ENCODE assay signal across 17 cellular contexts in the genomic region with DNA sequence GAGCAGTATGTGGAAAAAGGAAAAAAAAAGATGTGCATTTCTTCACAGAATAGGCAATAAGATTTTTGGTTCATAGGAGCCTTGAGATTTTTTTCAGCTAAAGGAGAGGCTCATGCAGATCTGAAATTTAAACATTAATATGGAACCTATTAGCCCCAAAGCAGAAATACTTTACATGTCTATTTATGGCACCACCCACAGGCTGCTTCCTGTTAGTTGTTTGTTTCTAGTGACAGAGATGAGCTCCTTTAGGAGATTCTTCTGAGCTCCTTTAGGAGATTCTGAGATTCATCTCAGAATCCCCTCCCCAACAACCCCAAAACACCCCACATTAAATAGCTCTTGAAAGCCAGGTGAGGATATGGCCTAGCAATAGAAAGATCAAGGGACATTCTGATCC. TPM values are rescaled to one million over a fixed set of nuclear protein-coding genes. Genes with fewer than 3 reads are reported as not detected.
DNase-seq lines count a peak whose midpoint lies in the region; ATAC-seq and TF ChIP-seq lines count a peak whose summit lies in the region.
"Had no signal": no experiment of that assay in that cellular context is flagged by ENCODE, and none has a peak within 500 bp of the region (broad histone marks: within the 10 kb centered on the region; RNA-seq: fewer than 3 reads in every experiment).

No MANE protein-coding gene starts in this region.

- no peaks in the 10 kb centered on the region for H3K9me3 ChIP-seq in suprapubic skin
- H3K9me3 ChIP-seq: right atrium auricular region had no signal

- TF ChIP-seq CTCF in GM13977 (IDR thresholded peaks at IDR 0.05; ENCODE audit: extremely low read depth, insufficient read depth, missing control alignments) (no peak), suprapubic skin (IDR thresholded peaks at IDR 0.05) (no peak)

- H3K4me1 ChIP-seq in suprapubic skin = no peaks in the 10 kb centered on the region
- H3K4me1 ChIP-seq: right atrium auricular region had no signal

- no peaks in the 10 kb centered on the region for H3K36me3 Mint-ChIP-seq in activated T-cell treated with anti-CD3 and anti-CD28 coated beads, Interleukin-2, amount 50 U/mL, for 4 hours (ENCODE audit: insufficient read depth)
- H3K36me3 Mint-ChIP-seq: type B pancreatic cell had no signal

- H3K4me3 ChIP-seq in suprapubic skin = no peak overlapping the region
- H3K4me3 ChIP-seq: lung, right atrium auricular region had no signal

- no peaks in the 10 kb centered on the region for H3K4me1 Mint-ChIP-seq in activated T-cell treated with anti-CD3 and anti-CD28 coated beads, Interleukin-2, amount 50 U/mL, for 4 hours (ENCODE audit: low read depth)
- H3K4me1 Mint-ChIP-seq: activated CD4-positive, alpha-beta memory T cell treated with anti-CD3 and anti-CD28 coated beads, Interleukin-2, amount 10 ng/mL, durations not matched to agents 7 days and 5 days had no signal

- ATAC-seq in GM21447 (IDR thresholded peaks at IDR 0.05; ENCODE audit: unreplicated experiment) (peak; percentile 69), HG03025 (IDR thresholded peaks at IDR 0.05; ENCODE audit: low FRiP score, unreplicated experiment) (peak; percentile 59)
- no peak for ATAC-seq in activated T-cell treated with anti-CD3 and anti-CD28 coated beads, Interleukin-2, amount 50 U/mL, for 4 hours

- no peak for TF ChIP-seq EP300 in suprapubic skin (IDR thresholded peaks at IDR 0.05)

- no peak overlapping the region for H3K4me3 Mint-ChIP-seq in activated T-cell treated with anti-CD3 and anti-CD28 coated beads, Interleukin-2, amount 50 U/mL, for 4 hours
- H3K4me3 Mint-ChIP-seq: activated CD4-positive, alpha-beta memory T cell treated with anti-CD3 and anti-CD28 coated beads, Interleukin-2, amount 10 ng/mL, durations not matched to agents 7 days and 5 days; neural crest cell; type B pancreatic cell had no signal

- DNase-seq in GM13977 (ENCODE audit: low spot score) (peak; percentile 29), OCI-M1 (lab: John Stamatoyannopoulos, UW) (peak; percentile 19), ACHN (no peak), dermis blood vessel endothelial cell (no peak), suprapubic skin (ENCODE audit: low spot score in 2 of 2) (no peak)
- no peak for DNase-seq in activated T-cell treated with anti-CD3 and anti-CD28 coated beads, Interleukin-2, amount 50 U/mL, for 4 hours
- DNase-seq: activated CD4-positive, alpha-beta memory T cell treated with anti-CD3 and anti-CD28 coated beads, Interleukin-2, amount 10 ng/mL, durations not matched to agents 7 days and 5 days; activated effector memory CD4-positive, alpha-beta T cell treated with Interleukin-2 at 50 U/mL for 16 hours; DMS 273 treated with DMSO at 0.1 percent for 48 hours; stimulated activated CD4-positive, alpha-beta T cell treated with anti-CD3 and anti-CD28 coated beads, Interleukin-1b, Interleukin-23, amount 100 ng/mL, for 48 hours; stimulated activated CD8-positive, alpha-beta memory T cell treated with anti-CD3 and anti-CD28 coated beads, Interleukin-4, amount 100 ng/mL, for 48 hours had no signal

- no peak for TF ChIP-seq POLR2A in suprapubic skin (IDR thresholded peaks at IDR 0.05)

- peaks cover 2% of the 10 kb centered on the region for H3K27me3 ChIP-seq in suprapubic skin
- H3K27me3 ChIP-seq: right atrium auricular region had no signal

- H3K27ac ChIP-seq in suprapubic skin = no peak overlapping the region
- H3K27ac ChIP-seq: right atrium auricular region had no signal

- H3K27me3 Mint-ChIP-seq in activated T-cell treated with anti-CD3 and anti-CD28 coated beads, Interleukin-2, amount 50 U/mL, for 4 hours (ENCODE audit: low read depth) = peaks cover 3% of the 10 kb centered on the region

- no peaks in the 10 kb centered on the region for H3K9me3 Mint-ChIP-seq in activated T-cell treated with anti-CD3 and anti-CD28 coated beads, Interleukin-2, amount 50 U/mL, for 4 hours
- H3K9me3 Mint-ChIP-seq: activated CD4-positive, alpha-beta memory T cell treated with anti-CD3 and anti-CD28 coated beads, Interleukin-2, amount 10 ng/mL, durations not matched to agents 7 days and 5 days; neural crest cell had no signal

- in situ Hi-C loops in GM13977 (cut with MboI; ENCODE audit: low pct_unique_long_range_greater_than_20kb, low sequenced_read_pairs, unreplicated experiment) (no loop called here), ACHN (cut with HindIII; ENCODE audit: low pct_ligation_motif_present, low pct_unique_long_range_greater_than_20kb, low sequenced_read_pairs) (no loop called here)

- no peaks in the 10 kb centered on the region for H3K36me3 ChIP-seq in suprapubic skin
- H3K36me3 ChIP-seq: right atrium auricular region had no signal

RNA-seq across cellular contexts. Expression of a gene that starts 27.9 kb away (rescaled TPM):
- total RNA-seq in activated T-cell treated with anti-CD3 and anti-CD28 coated beads, Interleukin-2, amount 50 U/mL, for 4 hours = 10 to 100 TPM; 59.2 to 64.2 (median 59.7) TPM
- total RNA-seq in dermis blood vessel endothelial cell = 24.8 and 32.7 TPM in 2 replicates
- total RNA-seq in suprapubic skin = 10 to 100 TPM; 46.5 to 83.5 (median 67.5) TPM

RNA-seq across cellular contexts. Expression of a gene that starts 59.6 kb away (rescaled TPM):
- 1 to 10 TPM in 2 of 3 donors, under 1 TPM in 1; 0.84 to 3.2 (median 1.1) TPM for total RNA-seq in activated T-cell treated with anti-CD3 and anti-CD28 coated beads, Interleukin-2, amount 50 U/mL, for 4 hours
- total RNA-seq in dermis blood vessel endothelial cell (3.6 and 6.4 TPM in 2 replicates), suprapubic skin (10 to 100 TPM in 1 of 4 donors, 1 to 10 TPM in 3; 4.3 to 20.3 (median 5.2) TPM)

Comparison
In these comparisons a context has a peak if more than half of its experiments do, and no peak if none do; other contexts are left out.
1. DNase-seq: peak in GM13977 (single experiment) and OCI-M1 (single experiment); none in activated T-cell treated with anti-CD3 and anti-CD28 coated beads, Interleukin-2, amount 50 U/mL, for 4 hours (single experiment), ACHN (single experiment), dermis blood vessel endothelial cell (single experiment) and suprapubic skin (0 of 2).
2. ATAC-seq: peak in GM21447 (single experiment) and HG03025 (single experiment); none in activated T-cell treated with anti-CD3 and anti-CD28 coated beads, Interleukin-2, amount 50 U/mL, for 4 hours (0 of 2).